26 cellular contexts compared by ENCODE assay signal in genomic region chr7:101426303-101427011, GRCh38.
DNase-seq lines count a peak whose midpoint lies in the region; ATAC-seq, FAIRE-seq and TF ChIP-seq lines count a peak whose summit lies in the region.
"Had no signal": no experiment of that assay in that cellular context is flagged by ENCODE, and none has a peak within 500 bp of the region (broad histone marks: within the 10 kb centered on the region; RNA-seq: fewer than 3 reads in every experiment).

No MANE protein-coding gene starts in this region.

- no peak overlapping the region for H4K91ac ChIP-seq in mesenchymal stem cell (ENCODE audit: low read length)

- no peak overlapping the region for H3K4ac ChIP-seq in mesenchymal stem cell (ENCODE audit: low read depth in 1 of 2, low read length in 2 of 2)

- DNase-seq in DMS 273 (lab: John Stamatoyannopoulos, UW; ENCODE audit: unreplicated experiment) (peak; percentile 41), DMS 273 treated with DMSO at 0.1 percent for 48 hours (lab: John Stamatoyannopoulos, UW) (no peak), bronchial epithelial cell (ENCODE audit: low read depth) (peak; percentile 82), mesenchymal stem cell (no peak), DMS153 (lab: John Stamatoyannopoulos, UW) (no peak), Right ventricle myocardium superior (no peak), foreskin fibroblast (no peak)
- DNase-seq: ACHN; Caco-2; CD4-positive, alpha-beta memory T cell; KBM-7; NCI-H1105; NCI-H146; NCI-H2029; NCI-H226; NCI-H510A treated with DMSO at 0.1 percent for 48 hours; NCI-H774; NK-92 treated with Interleukin-12 subunit alpha and Interleukin-12 subunit beta, amount 100 ng/mL, for 24 hours; SJCRH30 had no signal

- no peak overlapping the region for H3K27ac ChIP-seq in mesenchymal stem cell (ENCODE audit: low read length, poor library complexity, severe bottlenecking)
- H3K27ac ChIP-seq: 22Rv1; BLaER1 treated with 17β-estradiol and CSF1 and Interleukin-3, amounts not matched to agents 10 nM and 100 nM; SJCRH30 had no signal

- H3K9ac ChIP-seq in mesenchymal stem cell (ENCODE audit: low read length) = no peak overlapping the region
- H3K9ac ChIP-seq: BLaER1 treated with 17β-estradiol and CSF1 and Interleukin-3, amounts not matched to agents 10 nM and 100 nM had no signal

- H2BK12ac ChIP-seq in mesenchymal stem cell (ENCODE audit: low read length in 2 of 2) = no peak overlapping the region

- no peak overlapping the region for H2BK120ac ChIP-seq in mesenchymal stem cell (ENCODE audit: low read depth, low read length)

- H3K27me3 ChIP-seq in bronchial epithelial cell (ENCODE audit: control insufficient read depth, insufficient read depth, low read length) (no peaks in the 10 kb centered on the region), mesenchymal stem cell (ENCODE audit: control insufficient read depth in 1 of 2, insufficient read depth in 1 of 2, low read length in 2 of 2) (peaks cover 27 to 63% of the 10 kb centered on the region in 2 experiments)
- H3K27me3 ChIP-seq: BLaER1 treated with 17β-estradiol and CSF1 and Interleukin-3, amounts not matched to agents 10 nM and 100 nM; SJCRH30 had no signal

- no peak overlapping the region for H3K14ac ChIP-seq in mesenchymal stem cell (ENCODE audit: low read length in 2 of 2)

- peaks cover 3% of the 10 kb centered on the region for H3K9me3 ChIP-seq in mesenchymal stem cell (ENCODE audit: control insufficient read depth, low read length)
- H3K9me3 ChIP-seq: BLaER1 treated with 17β-estradiol and CSF1 and Interleukin-3, amounts not matched to agents 10 nM and 100 nM; Caco-2; SJCRH30 had no signal

- no peak overlapping the region for H2AK5ac ChIP-seq in mesenchymal stem cell (ENCODE audit: low read length, severe bottlenecking)

- no peak for FAIRE-seq in bronchial epithelial cell (lab: Jason Lieb, UNC)
- FAIRE-seq: G401.6, GM18507 had no signal

- H3K36me3 ChIP-seq in bronchial epithelial cell (ENCODE audit: control insufficient read depth, insufficient read depth, low read length) = no peaks in the 10 kb centered on the region
- H3K36me3 ChIP-seq in mesenchymal stem cell (ENCODE audit: control insufficient read depth in 1 of 2, insufficient read depth in 2 of 2, low read depth in 1 of 2, low read length in 2 of 2) = no peaks in the 10 kb centered on the region
- H3K36me3 ChIP-seq: BLaER1 treated with 17β-estradiol and CSF1 and Interleukin-3, amounts not matched to agents 10 nM and 100 nM; SJCRH30 had no signal

- 86% methylated on average over 10 of the region's 10 CpGs for WGBS in mesenchymal stem cell

- ATAC-seq in GM21423 (IDR thresholded peaks at IDR 0.05; ENCODE audit: unreplicated experiment) (no peak), Right ventricle myocardium superior (ENCODE audit: poor library complexity) (no peak)
- ATAC-seq: GM23338, HCT116 had no signal

- no peaks in the 10 kb centered on the region for H3K4me1 ChIP-seq in mesenchymal stem cell (ENCODE audit: control insufficient read depth, insufficient read depth, low read depth, low read length)
- H3K4me1 ChIP-seq: SJCRH30 had no signal

- no peak overlapping the region for H2BK15ac ChIP-seq in mesenchymal stem cell (ENCODE audit: low read depth, poor library complexity, severe bottlenecking)

- H3K23ac ChIP-seq in mesenchymal stem cell (ENCODE audit: low read length in 2 of 2) = no peak overlapping the region

- intact Hi-C loops in Right ventricle myocardium superior (cut with DNase I) = no loop called here

- H3K79me1 ChIP-seq in mesenchymal stem cell (replicated peaks; ENCODE audit: low read length, poor library complexity, severe bottlenecking) = no peaks in the 10 kb centered on the region

- no peak overlapping the region for H2BK5ac ChIP-seq in mesenchymal stem cell (ENCODE audit: low read depth, low read length, poor library complexity, severe bottlenecking)

- no peak overlapping the region for H3K4me3 ChIP-seq in bronchial epithelial cell (ENCODE audit: low read depth, low read length)
- no peak overlapping the region for H3K4me3 ChIP-seq in mesenchymal stem cell (ENCODE audit: insufficient read depth in 1 of 2, low read depth in 1 of 2, low read length in 2 of 2)
- no peak overlapping the region for H3K4me3 ChIP-seq in foreskin fibroblast (ENCODE audit: low read depth in 1 of 2, low read length in 2 of 2)
- H3K4me3 ChIP-seq: BLaER1 treated with 17β-estradiol and CSF1 and Interleukin-3, amounts not matched to agents 10 nM and 100 nM; GM23338; SJCRH30 had no signal

- H4K8ac ChIP-seq in mesenchymal stem cell (ENCODE audit: low read length) = peak overlapping the region; percentile 54

- no peak overlapping the region for H3K18ac ChIP-seq in mesenchymal stem cell (ENCODE audit: low read depth in 1 of 2, low read length in 2 of 2)

- no peak overlapping the region for H2AFZ ChIP-seq in mesenchymal stem cell (ENCODE audit: low read depth, low read length)
- H2AFZ ChIP-seq: GM23338 had no signal

- TF ChIP-seq CTCF in bronchial epithelial cell (IDR thresholded peaks at IDR 0.05; ENCODE audit: insufficient read depth, low read length, severe bottlenecking) = no peak
- TF ChIP-seq CTCF in foreskin fibroblast (IDR thresholded peaks at IDR 0.05; ENCODE audit: low read depth, low read length) = no peak

- H3K4me2 ChIP-seq in mesenchymal stem cell (ENCODE audit: low read length, poor library complexity, severe bottlenecking) = no peak overlapping the region
- H3K4me2 ChIP-seq: BLaER1 treated with 17β-estradiol and CSF1 and Interleukin-3, amounts not matched to agents 10 nM and 100 nM; GM23338 had no signal

Comparison
In these comparisons a context has a peak if more than half of its experiments do, and no peak if none do; other contexts are left out.
1. DNase-seq: peak in DMS 273 (single experiment) and bronchial epithelial cell (single experiment); none in DMS 273 treated with DMSO at 0.1 percent for 48 hours (single experiment), mesenchymal stem cell (single experiment), DMS153 (single experiment), Right ventricle myocardium superior (single experiment) and foreskin fibroblast (0 of 2).